ENCODE assay signal across 1 cellular context in the genomic region with DNA sequence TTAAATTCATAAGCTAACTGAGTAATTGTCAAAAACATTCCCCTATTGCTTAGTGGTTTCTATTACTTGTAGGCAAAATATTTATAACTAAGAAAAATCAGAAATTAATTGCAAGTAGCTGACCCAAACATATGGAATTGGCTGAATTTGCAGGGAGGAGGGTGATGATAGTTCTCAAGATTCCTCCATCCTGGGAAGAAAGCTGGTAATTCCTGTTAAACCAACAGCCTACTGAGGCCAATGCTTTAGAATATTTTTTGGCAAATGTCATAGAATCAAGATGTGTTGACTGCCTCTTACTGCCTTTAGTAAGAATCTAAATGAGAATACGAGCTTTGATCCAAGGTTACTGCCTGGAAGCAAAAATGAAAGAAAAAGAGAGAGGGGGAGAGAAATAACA.
TF ChIP-seq lines count a peak whose summit lies in the region.

No MANE protein-coding gene starts in this region.

TF ChIP-seq in GM23338, 12 proteins besides CTCF, POLR2A, EP300 and RAD21:
- TF ChIP-seq EZH2phosphoT487 (IDR thresholded peaks at IDR 0.05; ENCODE audit: unreplicated experiment) (no peak), CREB1 (CRISPR knock-in tag; IDR thresholded peaks at IDR 0.05; ENCODE audit: low read depth) (no peak), POLR2AphosphoS5 (IDR thresholded peaks at IDR 0.05; ENCODE audit: low read depth) (no peak), ZNF331 (CRISPR knock-in tag; IDR thresholded peaks at IDR 0.05; ENCODE audit: low read depth) (no peak), ZNF114 (CRISPR knock-in tag; IDR thresholded peaks at IDR 0.05) (no peak), JUNB (IDR thresholded peaks at IDR 0.05; ENCODE audit: unreplicated experiment) (no peak), EZH2 (IDR thresholded peaks at IDR 0.05; ENCODE audit: low read depth, unreplicated experiment) (no peak), NANOG (IDR thresholded peaks at IDR 0.05; ENCODE audit: borderline replicate concordance) (no peak), STAT1 (IDR thresholded peaks at IDR 0.05; ENCODE audit: unreplicated experiment) (no peak)
- TF ChIP-seq, protein P1, sequence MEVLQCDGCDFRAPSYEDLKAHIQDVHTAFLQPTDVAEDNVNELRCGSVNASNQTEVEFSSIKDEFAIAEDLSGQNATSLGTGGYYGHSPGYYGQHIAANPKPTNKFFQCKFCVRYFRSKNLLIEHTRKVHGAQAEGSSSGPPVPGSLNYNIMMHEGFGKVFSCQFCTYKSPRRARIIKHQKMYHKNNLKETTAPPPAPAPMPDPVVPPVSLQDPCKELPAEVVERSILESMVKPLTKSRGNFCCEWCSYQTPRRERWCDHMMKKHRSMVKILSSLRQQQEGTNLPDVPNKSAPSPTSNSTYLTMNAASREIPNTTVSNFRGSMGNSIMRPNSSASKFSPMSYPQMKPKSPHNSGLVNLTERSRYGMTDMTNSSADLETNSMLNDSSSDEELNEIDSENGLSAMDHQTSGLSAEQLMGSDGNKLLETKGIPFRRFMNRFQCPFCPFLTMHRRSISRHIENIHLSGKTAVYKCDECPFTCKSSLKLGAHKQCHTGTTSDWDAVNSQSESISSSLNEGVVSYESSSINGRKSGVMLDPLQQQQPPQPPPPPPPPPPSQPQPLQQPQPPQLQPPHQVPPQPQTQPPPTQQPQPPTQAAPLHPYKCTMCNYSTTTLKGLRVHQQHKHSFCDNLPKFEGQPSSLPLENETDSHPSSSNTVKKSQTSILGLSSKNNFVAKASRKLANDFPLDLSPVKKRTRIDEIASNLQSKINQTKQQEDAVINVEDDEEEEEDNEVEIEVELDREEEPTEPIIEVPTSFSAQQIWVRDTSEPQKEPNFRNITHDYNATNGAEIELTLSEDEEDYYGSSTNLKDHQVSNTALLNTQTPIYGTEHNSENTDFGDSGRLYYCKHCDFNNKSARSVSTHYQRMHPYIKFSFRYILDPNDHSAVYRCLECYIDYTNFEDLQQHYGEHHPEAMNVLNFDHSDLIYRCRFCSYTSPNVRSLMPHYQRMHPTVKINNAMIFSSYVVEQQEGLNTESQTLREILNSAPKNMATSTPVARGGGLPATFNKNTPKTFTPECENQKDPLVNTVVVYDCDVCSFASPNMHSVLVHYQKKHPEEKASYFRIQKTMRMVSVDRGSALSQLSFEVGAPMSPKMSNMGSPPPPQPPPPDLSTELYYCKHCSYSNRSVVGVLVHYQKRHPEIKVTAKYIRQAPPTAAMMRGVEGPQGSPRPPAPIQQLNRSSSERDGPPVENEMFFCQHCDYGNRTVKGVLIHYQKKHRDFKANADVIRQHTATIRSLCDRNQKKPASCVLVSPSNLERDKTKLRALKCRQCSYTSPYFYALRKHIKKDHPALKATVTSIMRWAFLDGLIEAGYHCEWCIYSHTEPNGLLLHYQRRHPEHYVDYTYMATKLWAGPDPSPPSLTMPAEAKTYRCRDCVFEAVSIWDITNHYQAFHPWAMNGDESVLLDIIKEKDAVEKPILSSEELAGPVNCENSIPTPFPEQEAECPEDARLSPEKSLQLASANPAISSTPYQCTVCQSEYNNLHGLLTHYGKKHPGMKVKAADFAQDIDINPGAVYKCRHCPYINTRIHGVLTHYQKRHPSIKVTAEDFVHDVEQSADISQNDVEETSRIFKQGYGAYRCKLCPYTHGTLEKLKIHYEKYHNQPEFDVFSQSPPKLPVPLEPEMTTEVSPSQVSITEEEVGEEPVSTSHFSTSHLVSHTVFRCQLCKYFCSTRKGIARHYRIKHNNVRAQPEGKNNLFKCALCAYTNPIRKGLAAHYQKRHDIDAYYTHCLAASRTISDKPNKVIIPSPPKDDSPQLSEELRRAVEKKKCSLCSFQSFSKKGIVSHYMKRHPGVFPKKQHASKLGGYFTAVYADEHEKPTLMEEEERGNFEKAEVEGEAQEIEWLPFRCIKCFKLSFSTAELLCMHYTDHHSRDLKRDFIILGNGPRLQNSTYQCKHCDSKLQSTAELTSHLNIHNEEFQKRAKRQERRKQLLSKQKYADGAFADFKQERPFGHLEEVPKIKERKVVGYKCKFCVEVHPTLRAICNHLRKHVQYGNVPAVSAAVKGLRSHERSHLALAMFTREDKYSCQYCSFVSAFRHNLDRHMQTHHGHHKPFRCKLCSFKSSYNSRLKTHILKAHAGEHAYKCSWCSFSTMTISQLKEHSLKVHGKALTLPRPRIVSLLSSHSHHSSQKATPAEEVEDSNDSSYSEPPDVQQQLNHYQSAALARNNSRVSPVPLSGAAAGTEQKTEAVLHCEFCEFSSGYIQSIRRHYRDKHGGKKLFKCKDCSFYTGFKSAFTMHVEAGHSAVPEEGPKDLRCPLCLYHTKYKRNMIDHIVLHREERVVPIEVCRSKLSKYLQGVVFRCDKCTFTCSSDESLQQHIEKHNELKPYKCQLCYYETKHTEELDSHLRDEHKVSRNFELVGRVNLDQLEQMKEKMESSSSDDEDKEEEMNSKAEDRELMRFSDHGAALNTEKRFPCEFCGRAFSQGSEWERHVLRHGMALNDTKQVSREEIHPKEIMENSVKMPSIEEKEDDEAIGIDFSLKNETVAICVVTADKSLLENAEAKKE (CRISPR knock-in tag; IDR thresholded peaks at IDR 0.05), result no peak
- TF ChIP-seq, protein P2, sequence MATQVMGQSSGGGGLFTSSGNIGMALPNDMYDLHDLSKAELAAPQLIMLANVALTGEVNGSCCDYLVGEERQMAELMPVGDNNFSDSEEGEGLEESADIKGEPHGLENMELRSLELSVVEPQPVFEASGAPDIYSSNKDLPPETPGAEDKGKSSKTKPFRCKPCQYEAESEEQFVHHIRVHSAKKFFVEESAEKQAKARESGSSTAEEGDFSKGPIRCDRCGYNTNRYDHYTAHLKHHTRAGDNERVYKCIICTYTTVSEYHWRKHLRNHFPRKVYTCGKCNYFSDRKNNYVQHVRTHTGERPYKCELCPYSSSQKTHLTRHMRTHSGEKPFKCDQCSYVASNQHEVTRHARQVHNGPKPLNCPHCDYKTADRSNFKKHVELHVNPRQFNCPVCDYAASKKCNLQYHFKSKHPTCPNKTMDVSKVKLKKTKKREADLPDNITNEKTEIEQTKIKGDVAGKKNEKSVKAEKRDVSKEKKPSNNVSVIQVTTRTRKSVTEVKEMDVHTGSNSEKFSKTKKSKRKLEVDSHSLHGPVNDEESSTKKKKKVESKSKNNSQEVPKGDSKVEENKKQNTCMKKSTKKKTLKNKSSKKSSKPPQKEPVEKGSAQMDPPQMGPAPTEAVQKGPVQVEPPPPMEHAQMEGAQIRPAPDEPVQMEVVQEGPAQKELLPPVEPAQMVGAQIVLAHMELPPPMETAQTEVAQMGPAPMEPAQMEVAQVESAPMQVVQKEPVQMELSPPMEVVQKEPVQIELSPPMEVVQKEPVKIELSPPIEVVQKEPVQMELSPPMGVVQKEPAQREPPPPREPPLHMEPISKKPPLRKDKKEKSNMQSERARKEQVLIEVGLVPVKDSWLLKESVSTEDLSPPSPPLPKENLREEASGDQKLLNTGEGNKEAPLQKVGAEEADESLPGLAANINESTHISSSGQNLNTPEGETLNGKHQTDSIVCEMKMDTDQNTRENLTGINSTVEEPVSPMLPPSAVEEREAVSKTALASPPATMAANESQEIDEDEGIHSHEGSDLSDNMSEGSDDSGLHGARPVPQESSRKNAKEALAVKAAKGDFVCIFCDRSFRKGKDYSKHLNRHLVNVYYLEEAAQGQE (IDR thresholded peaks at IDR 0.05; ENCODE audit: unreplicated experiment), result no peak
- TF ChIP-seq, protein P3, sequence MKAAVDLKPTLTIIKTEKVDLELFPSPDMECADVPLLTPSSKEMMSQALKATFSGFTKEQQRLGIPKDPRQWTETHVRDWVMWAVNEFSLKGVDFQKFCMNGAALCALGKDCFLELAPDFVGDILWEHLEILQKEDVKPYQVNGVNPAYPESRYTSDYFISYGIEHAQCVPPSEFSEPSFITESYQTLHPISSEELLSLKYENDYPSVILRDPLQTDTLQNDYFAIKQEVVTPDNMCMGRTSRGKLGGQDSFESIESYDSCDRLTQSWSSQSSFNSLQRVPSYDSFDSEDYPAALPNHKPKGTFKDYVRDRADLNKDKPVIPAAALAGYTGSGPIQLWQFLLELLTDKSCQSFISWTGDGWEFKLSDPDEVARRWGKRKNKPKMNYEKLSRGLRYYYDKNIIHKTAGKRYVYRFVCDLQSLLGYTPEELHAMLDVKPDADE (IDR thresholded peaks at IDR 0.05), result no peak
TF ChIP-seq in GM23338: peak in this region for 0.
